1 cellular context compared by ENCODE assay signal in the genomic region with DNA sequence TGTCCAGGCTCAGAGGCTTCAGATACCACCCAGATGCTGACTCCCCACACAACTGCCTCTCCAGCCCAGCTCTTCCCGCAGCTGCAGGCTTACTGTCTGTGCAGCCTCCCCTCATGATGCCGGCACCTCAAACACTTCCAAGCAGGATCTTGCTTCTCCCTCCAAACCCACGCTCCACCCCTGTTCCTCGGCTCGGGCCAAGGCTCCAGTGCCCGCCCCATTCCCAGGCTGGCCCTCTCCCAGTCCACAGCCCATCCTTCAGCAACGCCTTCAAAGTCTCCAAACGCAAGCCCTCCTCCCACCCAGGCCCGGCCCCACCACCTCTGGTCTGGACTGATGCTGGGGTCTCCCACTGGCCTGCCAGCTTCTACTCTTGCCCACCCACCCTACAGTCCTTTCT.
TF ChIP-seq lines count a peak whose summit lies in the region.

No MANE protein-coding gene starts in this region.

TF ChIP-seq in WTC11, 78 proteins besides CTCF, POLR2A, EP300 and RAD21:
- TF ChIP-seq ZNF232 (CRISPR knock-in tag; IDR thresholded peaks at IDR 0.05) (no peak), SMAD3 (CRISPR knock-in tag; IDR thresholded peaks at IDR 0.05; ENCODE audit: borderline replicate concordance) (no peak), ZBTB43 (CRISPR knock-in tag; IDR thresholded peaks at IDR 0.05) (no peak), PRDM15 (CRISPR knock-in tag; IDR thresholded peaks at IDR 0.05) (no peak), OVOL2 (CRISPR knock-in tag; IDR thresholded peaks at IDR 0.05; ENCODE audit: borderline replicate concordance) (no peak), MXD4 (CRISPR knock-in tag; IDR thresholded peaks at IDR 0.05; ENCODE audit: borderline replicate concordance) (no peak), ZNF396 (CRISPR knock-in tag; IDR thresholded peaks at IDR 0.05; ENCODE audit: borderline replicate concordance) (no peak), IRF2 (CRISPR knock-in tag; IDR thresholded peaks at IDR 0.05; ENCODE audit: borderline replicate concordance, low read depth) (no peak), EMX1 (CRISPR knock-in tag; IDR thresholded peaks at IDR 0.05) (no peak), TCF7 (CRISPR knock-in tag; IDR thresholded peaks at IDR 0.05; ENCODE audit: low read depth) (no peak), FOXK1 (CRISPR knock-in tag; IDR thresholded peaks at IDR 0.05) (no peak), GTF2I (CRISPR knock-in tag; conservative IDR thresholded peaks at IDR 0.05) (no peak), TP53 (CRISPR knock-in tag; IDR thresholded peaks at IDR 0.05) (no peak), ESRRA (CRISPR knock-in tag; IDR thresholded peaks at IDR 0.05; ENCODE audit: borderline replicate concordance) (no peak), ZNF138 (CRISPR knock-in tag; conservative IDR thresholded peaks at IDR 0.05) (no peak), ZNF281 (CRISPR knock-in tag; IDR thresholded peaks at IDR 0.05) (no peak), NR1H2 (CRISPR knock-in tag; IDR thresholded peaks at IDR 0.05) (no peak)
- TF ChIP-seq, protein P1, sequence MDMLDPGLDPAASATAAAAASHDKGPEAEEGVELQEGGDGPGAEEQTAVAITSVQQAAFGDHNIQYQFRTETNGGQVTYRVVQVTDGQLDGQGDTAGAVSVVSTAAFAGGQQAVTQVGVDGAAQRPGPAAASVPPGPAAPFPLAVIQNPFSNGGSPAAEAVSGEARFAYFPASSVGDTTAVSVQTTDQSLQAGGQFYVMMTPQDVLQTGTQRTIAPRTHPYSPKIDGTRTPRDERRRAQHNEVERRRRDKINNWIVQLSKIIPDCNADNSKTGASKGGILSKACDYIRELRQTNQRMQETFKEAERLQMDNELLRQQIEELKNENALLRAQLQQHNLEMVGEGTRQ (CRISPR knock-in tag; IDR thresholded peaks at IDR 0.05): no peak
- TF ChIP-seq, protein P2, sequence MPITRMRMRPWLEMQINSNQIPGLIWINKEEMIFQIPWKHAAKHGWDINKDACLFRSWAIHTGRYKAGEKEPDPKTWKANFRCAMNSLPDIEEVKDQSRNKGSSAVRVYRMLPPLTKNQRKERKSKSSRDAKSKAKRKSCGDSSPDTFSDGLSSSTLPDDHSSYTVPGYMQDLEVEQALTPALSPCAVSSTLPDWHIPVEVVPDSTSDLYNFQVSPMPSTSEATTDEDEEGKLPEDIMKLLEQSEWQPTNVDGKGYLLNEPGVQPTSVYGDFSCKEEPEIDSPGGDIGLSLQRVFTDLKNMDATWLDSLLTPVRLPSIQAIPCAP (CRISPR knock-in tag; IDR thresholded peaks at IDR 0.05): no peak
